8 cellular contexts compared by ENCODE assay signal in genomic region chr20:18628330-18628941, GRCh38. TPM values are rescaled to one million over a fixed set of nuclear protein-coding genes. Genes with fewer than 3 reads are reported as not detected.
DNase-seq lines count a peak whose midpoint lies in the region; ATAC-seq and TF ChIP-seq lines count a peak whose summit lies in the region.

No MANE protein-coding gene starts in this region.

- peaks cover 0 to 2% of the 10 kb centered on the region in 2 donors for H3K4me1 Mint-ChIP-seq in stimulated activated naive B cell treated with anti-CD40 and anti-IgM and Interleukin-4, amounts not matched to agents 10 μg/mL and 1 μg/mL and 100 μg/mL, for 72 hours

- no peak for ATAC-seq in GM21360 (IDR thresholded peaks at IDR 0.05; ENCODE audit: unreplicated experiment)
- no peak for ATAC-seq in stimulated activated naive B cell treated with anti-CD40 and anti-IgM and Interleukin-4, amounts not matched to agents 10 μg/mL and 1 μg/mL and 100 μg/mL, for 72 hours (replicated peaks)

- H3K4me3 ChIP-seq in GM12865 (ENCODE audit: low read depth, low read length): no peak overlapping the region

- H3K9me3 Mint-ChIP-seq in stimulated activated naive B cell treated with anti-CD40 and anti-IgM and Interleukin-4, amounts not matched to agents 10 μg/mL and 1 μg/mL and 100 μg/mL, for 72 hours: no peaks in the 10 kb centered on the region

- H3K27ac Mint-ChIP-seq in stimulated activated naive B cell treated with anti-CD40 and anti-IgM and Interleukin-4, amounts not matched to agents 10 μg/mL and 1 μg/mL and 100 μg/mL, for 72 hours: no peak overlapping the region

- H3K27me3 Mint-ChIP-seq in stimulated activated naive B cell treated with anti-CD40 and anti-IgM and Interleukin-4, amounts not matched to agents 10 μg/mL and 1 μg/mL and 100 μg/mL, for 72 hours: no peaks in the 10 kb centered on the region

- no peak overlapping the region for H3K4me3 Mint-ChIP-seq in stimulated activated naive B cell treated with anti-CD40 and anti-IgM and Interleukin-4, amounts not matched to agents 10 μg/mL and 1 μg/mL and 100 μg/mL, for 72 hours

- in situ Hi-C loops in ACHN (cut with HindIII; ENCODE audit: low pct_ligation_motif_present, low pct_unique_long_range_greater_than_20kb, low sequenced_read_pairs): no loop called here

- TF ChIP-seq CTCF in GM12865 (IDR thresholded peaks at IDR 0.05; ENCODE audit: insufficient read depth, low read depth, low read length, missing control alignments): peak; percentile 66

- DNase-seq in ACHN (peak; percentile 22), GM12865 (ENCODE audit: low read depth) (peak; percentile 23), SHP77 treated with DMSO at 0.1 percent for 48 hours (lab: John Stamatoyannopoulos, UW) (peak; percentile 12), iPS DF 4.7 (ENCODE audit: extremely low read depth, low spot score) (peak; percentile 19), NCI-H524 treated with DMSO at 0.1 percent for 48 hours (lab: John Stamatoyannopoulos, UW) (no peak), SK-N-DZ (ENCODE audit: low spot score) (no peak)
- DNase-seq in stimulated activated naive B cell treated with anti-CD40 and anti-IgM and Interleukin-4, amounts not matched to agents 10 μg/mL and 1 μg/mL and 100 μg/mL, for 72 hours: no peak

- peaks cover 26 to 34% of the 10 kb centered on the region in 2 donors for H3K36me3 Mint-ChIP-seq in stimulated activated naive B cell treated with anti-CD40 and anti-IgM and Interleukin-4, amounts not matched to agents 10 μg/mL and 1 μg/mL and 100 μg/mL, for 72 hours

RNA-seq across cellular contexts. Expression of gene DTD1, which starts 40.6 kb away (rescaled TPM):
- 167 and 198 TPM in 2 replicates for polyA plus RNA-seq in SK-N-DZ (2014; cell fraction: cytosol; rRNA removed)
- 78.2 and 89.6 TPM in 2 replicates for polyA plus RNA-seq in SK-N-DZ (2014; cell fraction: nucleus; rRNA removed)

Comparison
In these comparisons a context has a peak if more than half of its experiments do, and no peak if none do; other contexts are left out.
1. DNase-seq: peak in ACHN (single experiment), GM12865 (single experiment), SHP77 treated with DMSO at 0.1 percent for 48 hours (single experiment) and iPS DF 4.7 (single experiment); none in NCI-H524 treated with DMSO at 0.1 percent for 48 hours (single experiment), SK-N-DZ (single experiment) and stimulated activated naive B cell treated with anti-CD40 and anti-IgM and Interleukin-4, amounts not matched to agents 10 μg/mL and 1 μg/mL and 100 μg/mL, for 72 hours (single experiment).